In genomic region chr4:184433258-184433892, GRCh38 we compare ENCODE assay signal across 21 cellular contexts. TPM values are rescaled to one million over a fixed set of nuclear protein-coding genes. Genes with fewer than 3 reads are reported as not detected.
DNase-seq lines count a peak whose midpoint lies in the region; ATAC-seq, FAIRE-seq and TF ChIP-seq lines count a peak whose summit lies in the region.
"Had no signal": no experiment of that assay in that cellular context is flagged by ENCODE, and none has a peak within 500 bp of the region (broad histone marks: within the 10 kb centered on the region; RNA-seq: fewer than 3 reads in every experiment).

No MANE protein-coding gene starts in this region.

- ATAC-seq in natural killer cell (no peak), left lung (peak; percentile 5)
- no peak for ATAC-seq in natural killer cell treated with Interleukin-12 subunit alpha and Interleukin-12 subunit beta and Interleukin-15 and Interleukin-18, amount 100 ng/mL, for 72 hours

- peak overlapping the region in 4 of 5 donors; percentile 1 to 80 (median 41) for H3K27ac ChIP-seq in adrenal gland
- H3K27ac ChIP-seq in left lung, result peak overlapping the region in 1 of 2 donors; percentile 53
- H3K27ac ChIP-seq: HL-60, psoas muscle had no signal

- TF ChIP-seq CTCF in natural killer cell (IDR thresholded peaks at IDR 0.05), result no peak
- TF ChIP-seq CTCF in adrenal gland (IDR thresholded peaks at IDR 0.05), result no peak
- no peak for TF ChIP-seq CTCF in left lung (IDR thresholded peaks at IDR 0.05)
- TF ChIP-seq CTCF in D721Med (IDR thresholded peaks at IDR 0.05; ENCODE audit: insufficient read depth, missing control alignments), result no peak
- no peak for TF ChIP-seq CTCF in chondrocyte (IDR thresholded peaks at IDR 0.05)

- H3K4me3 ChIP-seq in adrenal gland, result no peak overlapping the region
- H3K4me3 ChIP-seq in left lung, result no peak overlapping the region
- H3K4me3 ChIP-seq: psoas muscle had no signal

- DNase-seq in natural killer cell, result no peak
- DNase-seq in natural killer cell treated with Interleukin-12 subunit alpha and Interleukin-12 subunit beta and Interleukin-15 and Interleukin-18, amount 100 ng/mL, for 72 hours (ENCODE audit: low spot score), result no peak
- DNase-seq in adrenal gland, result peak in 2 of 7 donors; percentile 44 to 54
- peak in 1 of 2 donors; percentile 79 for DNase-seq in left lung
- no peak for DNase-seq in stimulated activated CD4-positive, alpha-beta T cell treated with anti-CD3 and anti-CD28 coated beads, Interleukin-4, amount 100 ng/mL, for 1 hour
- no peak for DNase-seq in D721Med (ENCODE audit: insufficient read length, low spot score)
- no peak for DNase-seq in DMS79 treated with DMSO at 0.1 percent for 48 hours (lab: John Stamatoyannopoulos, UW)
- no peak for DNase-seq in chondrocyte (ENCODE audit: low spot score)
- DNase-seq: activated CD4-positive, alpha-beta T cell treated with anti-CD3 and anti-CD28 coated beads for 48 hours; activated naive CD4-positive, alpha-beta T cell; NCI-H1092 treated with DMSO at 0.1 percent for 48 hours; NCI-H2081; NCI-H510A; psoas muscle; SHP77; stimulated activated CD4-positive, alpha-beta T cell treated with anti-CD3 and anti-CD28 coated beads, Interleukin-4, amount 100 ng/mL, for 4 hours had no signal

- peaks cover 0 to 4% of the 10 kb centered on the region in 2 donors for H3K36me3 ChIP-seq in adrenal gland (replicated peaks in 1 of 2)
- H3K36me3 ChIP-seq in left lung, result peaks cover 0 to 6% of the 10 kb centered on the region in 2 donors

- H3K9me3 ChIP-seq in adrenal gland (replicated peaks in 1 of 3) (no peaks in the 10 kb centered on the region), left lung (no peaks in the 10 kb centered on the region)
- H3K9me3 ChIP-seq: psoas muscle had no signal

- no peaks in the 10 kb centered on the region for H3K36me3 Mint-ChIP-seq in natural killer cell
- H3K36me3 Mint-ChIP-seq in natural killer cell treated with Interleukin-12 subunit alpha and Interleukin-12 subunit beta and Interleukin-15 and Interleukin-18, amount 100 ng/mL, for 72 hours, result no peaks in the 10 kb centered on the region
- H3K36me3 Mint-ChIP-seq in chondrocyte (ENCODE audit: low read depth), result peaks cover 2% of the 10 kb centered on the region

- H3K27me3 Mint-ChIP-seq in natural killer cell (ENCODE audit: low read depth in 2 of 2), result no peaks in the 10 kb centered on the region
- H3K27me3 Mint-ChIP-seq in natural killer cell treated with Interleukin-12 subunit alpha and Interleukin-12 subunit beta and Interleukin-15 and Interleukin-18, amount 100 ng/mL, for 72 hours, result no peaks in the 10 kb centered on the region
- no peaks in the 10 kb centered on the region for H3K27me3 Mint-ChIP-seq in chondrocyte (ENCODE audit: low read depth)
- H3K27me3 Mint-ChIP-seq: memory B cell had no signal

- peak overlapping the region; percentile 9 to 51 for H3K27ac Mint-ChIP-seq in natural killer cell
- peak overlapping the region in 1 of 2 donors; percentile 30 for H3K27ac Mint-ChIP-seq in natural killer cell treated with Interleukin-12 subunit alpha and Interleukin-12 subunit beta and Interleukin-15 and Interleukin-18, amount 100 ng/mL, for 72 hours
- H3K27ac Mint-ChIP-seq in chondrocyte (ENCODE audit: unreplicated experiment), result no peak overlapping the region
- H3K27ac Mint-ChIP-seq: memory B cell had no signal

- H3K4me1 ChIP-seq in adrenal gland (replicated peaks in 1 of 2), result peaks cover 10 to 80% of the 10 kb centered on the region in 2 donors
- peaks cover 15 to 71% of the 10 kb centered on the region in 2 donors for H3K4me1 ChIP-seq in left lung

- 78 to 85% (median 82%) methylated on average over 17 of the region's 17 CpGs for WGBS in adrenal gland, 4 donors

- intact Hi-C loops in natural killer cell (cut with micrococcal nuclease) (no loop called here), adrenal gland (cut with DNase I) (no loop called here), left lung (cut with DNase I) (no loop called here)

- no peaks in the 10 kb centered on the region for H3K27me3 ChIP-seq in adrenal gland
- no peaks in the 10 kb centered on the region for H3K27me3 ChIP-seq in left lung

- FAIRE-seq in D721Med (lab: Jason Lieb, UNC), result no peak
- FAIRE-seq: colon, islet of Langerhans, urothelium cell line had no signal

- H3K4me1 Mint-ChIP-seq in natural killer cell, result peaks cover 68 to 79% of the 10 kb centered on the region in 2 donors
- peaks cover 60% of the 10 kb centered on the region in 2 donors for H3K4me1 Mint-ChIP-seq in natural killer cell treated with Interleukin-12 subunit alpha and Interleukin-12 subunit beta and Interleukin-15 and Interleukin-18, amount 100 ng/mL, for 72 hours (ENCODE audit: low read depth in 2 of 2)
- H3K4me1 Mint-ChIP-seq in chondrocyte (ENCODE audit: low read depth), result peaks cover 28% of the 10 kb centered on the region

- H3K9me3 Mint-ChIP-seq in natural killer cell, result no peaks in the 10 kb centered on the region
- no peaks in the 10 kb centered on the region for H3K9me3 Mint-ChIP-seq in natural killer cell treated with Interleukin-12 subunit alpha and Interleukin-12 subunit beta and Interleukin-15 and Interleukin-18, amount 100 ng/mL, for 72 hours
- no peaks in the 10 kb centered on the region for H3K9me3 Mint-ChIP-seq in chondrocyte (ENCODE audit: low read depth)
- H3K9me3 Mint-ChIP-seq: memory B cell had no signal

- H3K4me3 Mint-ChIP-seq in natural killer cell, result no peak overlapping the region
- no peak overlapping the region for H3K4me3 Mint-ChIP-seq in natural killer cell treated with Interleukin-12 subunit alpha and Interleukin-12 subunit beta and Interleukin-15 and Interleukin-18, amount 100 ng/mL, for 72 hours
- H3K4me3 Mint-ChIP-seq in chondrocyte (ENCODE audit: unreplicated experiment), result no peak overlapping the region
- H3K4me3 Mint-ChIP-seq: memory B cell had no signal

- TF ChIP-seq POLR2A in adrenal gland (IDR thresholded peaks at IDR 0.05), result no peak

RNA-seq across cellular contexts. Expression of gene IRF2, which starts 41.0 kb away (rescaled TPM):
- total RNA-seq in natural killer cell (10 to 100 TPM; 50.6 to 68.5 (median 59.8) TPM), adrenal gland (10 to 100 TPM; 35.4 to 93.1 (median 58.3) TPM), left lung (10 to 100 TPM; 32.8 to 50.2 TPM), chondrocyte (11.7 to 13.2 TPM (median 12.2 TPM) in 3 replicates)
- total RNA-seq in natural killer cell treated with Interleukin-12 subunit alpha and Interleukin-12 subunit beta and Interleukin-15 and Interleukin-18, amount 100 ng/mL, for 72 hours, result 10 to 100 TPM; 55.2 to 67.8 TPM
- 10 to 100 TPM; 19.0 to 69.7 (median 20.0) TPM for polyA plus RNA-seq in adrenal gland
